ENCODE assay signal across 2 cellular contexts in genomic region chr5:134846641-134846960, GRCh38.
TF ChIP-seq lines count a peak whose summit lies in the region.

No MANE protein-coding gene starts in this region.

TF ChIP-seq in GM12878, 131 proteins besides CTCF, POLR2A, EP300 and RAD21:
- no peak for TF ChIP-seq SPI1 (IDR thresholded peaks at IDR 0.05; ENCODE audit: borderline replicate concordance, insufficient read depth, low read depth, low read length)
- no peak for TF ChIP-seq SMAD5 (IDR thresholded peaks at IDR 0.05; ENCODE audit: low read depth)
- no peak for TF ChIP-seq EGR1 (IDR thresholded peaks at IDR 0.05; ENCODE audit: borderline replicate concordance in 1 of 2, low read depth in 2 of 2, low read length in 2 of 2)
- no peak for TF ChIP-seq CBX3 (IDR thresholded peaks at IDR 0.05; ENCODE audit: borderline replicate concordance, low read depth)
- TF ChIP-seq MYC (IDR thresholded peaks at IDR 0.05; ENCODE audit: insufficient read depth, insufficient read length, insufficient replicate concordance, low read length, severe bottlenecking), result no peak
- TF ChIP-seq PBX3 (IDR thresholded peaks at IDR 0.05; ENCODE audit: insufficient replicate concordance, low read depth, low read length), result no peak
- no peak for TF ChIP-seq IKZF2 (IDR thresholded peaks at IDR 0.05)
- TF ChIP-seq HDAC6 (IDR thresholded peaks at IDR 0.05; ENCODE audit: unreplicated experiment), result no peak
- no peak for TF ChIP-seq RUNX3 (IDR thresholded peaks at IDR 0.05; ENCODE audit: low read length)
- no peak for TF ChIP-seq TAF1 (IDR thresholded peaks at IDR 0.05; ENCODE audit: borderline replicate concordance, low read depth, low read length)

TF ChIP-seq in HepG2, 621 proteins besides CTCF, POLR2A, EP300 and RAD21:
- no peak for TF ChIP-seq ZNF605 (CRISPR knock-in tag; IDR thresholded peaks at IDR 0.05)
- TF ChIP-seq ZNF225 (CRISPR knock-in tag; IDR thresholded peaks at IDR 0.05), result no peak
- TF ChIP-seq ZNF607 (CRISPR knock-in tag; IDR thresholded peaks at IDR 0.05; ENCODE audit: borderline replicate concordance), result no peak
- no peak for TF ChIP-seq SMARCC2 (IDR thresholded peaks at IDR 0.05)
- no peak for TF ChIP-seq SRF (IDR thresholded peaks at IDR 0.05; ENCODE audit: low read depth, low read length)
- no peak for TF ChIP-seq ZNF33A (CRISPR knock-in tag; IDR thresholded peaks at IDR 0.05; ENCODE audit: borderline replicate concordance)
- 0 out of 4 replicates have a peak, but pooled peaks of 1 of the 2 experiments have one; percentile 10 for TF ChIP-seq ATF4 (CRISPR knock-in tag; IDR thresholded peaks at IDR 0.05)
- 0 out of 2 replicates have a peak, but pooled peaks have one; percentile 2 for TF ChIP-seq ZNF710 (CRISPR knock-in tag; IDR thresholded peaks at IDR 0.05; ENCODE audit: borderline replicate concordance)
TF ChIP-seq in HepG2: peak in this region for 2.
